30 cellular contexts compared by ENCODE assay signal in the genomic region with DNA sequence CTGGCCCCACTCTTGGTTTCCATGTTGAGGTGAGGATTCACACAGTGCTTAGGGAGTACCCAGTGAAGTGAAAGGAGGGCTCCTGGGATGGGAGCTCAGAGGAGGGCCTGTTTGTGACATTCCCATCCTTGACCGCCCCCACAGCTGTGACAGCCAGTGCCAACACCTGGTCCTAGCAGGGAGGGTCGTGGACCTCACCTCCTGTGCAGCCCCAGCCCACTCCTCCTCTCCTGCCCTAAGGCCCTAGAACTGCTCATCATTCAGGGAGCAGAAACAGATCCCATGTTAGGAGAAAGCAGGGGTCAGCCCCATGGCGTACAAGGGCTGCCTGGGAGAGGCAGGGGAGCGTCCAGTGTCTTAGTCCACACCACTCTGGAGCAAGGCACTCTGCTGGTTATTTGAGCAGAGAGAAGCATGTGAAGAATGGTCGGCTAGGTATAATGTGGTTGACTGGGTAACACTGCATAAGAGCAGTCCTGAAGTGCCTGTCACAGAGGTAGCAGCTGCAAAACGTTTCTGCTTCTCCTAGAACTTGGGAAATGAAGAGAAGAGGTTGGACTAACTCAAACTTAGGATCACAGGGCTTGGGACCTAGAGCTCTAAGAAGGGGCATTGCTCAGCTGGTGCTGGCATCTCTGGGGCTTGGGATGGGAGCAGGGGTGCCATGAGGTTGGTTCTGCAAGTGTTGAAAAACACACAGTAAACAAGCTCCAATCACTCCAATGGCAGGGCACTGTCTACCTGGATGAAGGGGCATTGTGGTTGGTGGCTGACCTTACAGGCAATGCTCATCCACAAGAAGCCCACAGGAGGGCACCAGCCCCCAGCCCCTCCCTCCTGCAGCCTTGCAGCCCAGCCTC. TPM values are rescaled to one million over a fixed set of nuclear protein-coding genes. Genes with fewer than 3 reads are reported as not detected.
A peak's percentile ranks its signal among the peaks of the same experiment; 100 is the strongest.
DNase-seq lines count a peak whose midpoint lies in the region; ATAC-seq, FAIRE-seq and TF ChIP-seq lines count a peak whose summit lies in the region.
"Had no signal": no experiment of that assay in that cellular context is flagged by ENCODE, and none has a peak within 500 bp of the region (broad histone marks: within the 10 kb centered on the region; RNA-seq: fewer than 3 reads in every experiment).

No MANE protein-coding gene starts in this region.

- no peaks in the 10 kb centered on the region for H3K9me1 ChIP-seq in K562 (ENCODE audit: control insufficient read depth, insufficient read depth, low read length)

- H3K79me2 ChIP-seq in K562 (ENCODE audit: control insufficient read depth, insufficient read depth, low read length): no peaks in the 10 kb centered on the region

- peak; percentile 73 for ATAC-seq in K562
- no peak for ATAC-seq in naive thymus-derived CD4-positive, alpha-beta T cell
- ATAC-seq: activated T-cell treated with anti-CD3 and anti-CD28 coated beads, Interleukin-2, amount 50 U/mL, for 72 hours; foreskin keratinocyte; PC-3; Right ventricle myocardium inferior had no signal

- H3K4me3 Mint-ChIP-seq in naive thymus-derived CD4-positive, alpha-beta T cell: peak overlapping the region in 8 of 10 donors; percentile 10 to 68 (median 39)
- H3K4me3 Mint-ChIP-seq: activated T-cell treated with anti-CD3 and anti-CD28 coated beads, Interleukin-2, amount 50 U/mL, for 72 hours; HFFc6; type B pancreatic cell had no signal

- H3K36me3 ChIP-seq in K562 (ENCODE audit: control insufficient read depth, insufficient read depth, low read length) (no peaks in the 10 kb centered on the region), thyroid gland (no peaks in the 10 kb centered on the region)
- H3K36me3 ChIP-seq in naive thymus-derived CD4-positive, alpha-beta T cell (ENCODE audit: control insufficient read depth in 2 of 3, insufficient read depth in 3 of 3, low read length in 3 of 3): no peaks in the 10 kb centered on the region
- H3K36me3 ChIP-seq: adrenal gland, lower lobe of right lung had no signal

- H3K4me1 ChIP-seq in K562 (replicated peaks in 1 of 2; ENCODE audit: control insufficient read depth in 2 of 2, insufficient read depth in 2 of 2, low read length in 2 of 2): peaks cover 2 to 14% of the 10 kb centered on the region in 2 experiments; a peak in 4 of 5 replicates
- peaks cover 19 to 31% of the 10 kb centered on the region in 2 donors for H3K4me1 ChIP-seq in naive thymus-derived CD4-positive, alpha-beta T cell (ENCODE audit: control insufficient read depth in 2 of 2, insufficient read depth in 2 of 2, low read length in 2 of 2)
- peaks cover 17 to 80% of the 10 kb centered on the region in 2 donors for H3K4me1 ChIP-seq in thyroid gland
- H3K4me1 ChIP-seq: foreskin keratinocyte, lower lobe of right lung had no signal

- H4K20me1 ChIP-seq in K562 (replicated peaks; ENCODE audit: control insufficient read depth, insufficient read depth, low read length): peaks cover 8% of the 10 kb centered on the region; the same call in 1 of the 2 replicates

- no peak for TF ChIP-seq EP300 in K562 (IDR thresholded peaks at IDR 0.05; ENCODE audit: low read length)

- TF ChIP-seq POLR2A in K562 (conservative IDR thresholded peaks at IDR 0.05) (no peak), thyroid gland (IDR thresholded peaks at IDR 0.05) (no peak)

- CTCF ChIA-PET in K562 (lab: Yijun Ruan, JAX; ENCODE audit: low intra/inter-chr PET ratio): no interaction called here
- CTCF ChIA-PET in naive thymus-derived CD4-positive, alpha-beta T cell (lab: Charles Lee): no interaction called here

- TF ChIP-seq RAD21 in K562 (CRISPR knock-in tag; conservative IDR thresholded peaks at IDR 0.05 in 1 of 2, IDR thresholded peaks at IDR 0.05 in 1 of 2): no peak

- H3K4me1 Mint-ChIP-seq in naive thymus-derived CD4-positive, alpha-beta T cell: peaks cover 7 to 50% (median 37%) of the 10 kb centered on the region in 7 donors

- H3K36me3 Mint-ChIP-seq in naive thymus-derived CD4-positive, alpha-beta T cell: no peaks in the 10 kb centered on the region
- H3K36me3 Mint-ChIP-seq: brain, type B pancreatic cell had no signal

- intact Hi-C loops in K562 (cut with micrococcal nuclease) (loop anchor here (10.0 kb wide), 1 partner anchor 1443 kb away; no protein-coding TSS in a partner anchor), thyroid gland (cut with DNase I) (no loop called here)
- intact Hi-C loops in naive thymus-derived CD4-positive, alpha-beta T cell (cut with micrococcal nuclease): no loop called here

- TF ChIP-seq CTCF in K562 (IDR thresholded peaks at IDR 0.05 in 2 of 3, conservative IDR thresholded peaks at IDR 0.05 in 1 of 3; ENCODE audit: insufficient read depth in 2 of 3, low read depth in 1 of 3, low read length in 3 of 3) (no peak), thyroid gland (IDR thresholded peaks at IDR 0.05) (no peak)

- H3K27me3 ChIP-seq in K562 (ENCODE audit: control insufficient read depth in 2 of 2, insufficient read depth in 2 of 2, low read length in 2 of 2) (peaks cover 3 to 33% of the 10 kb centered on the region in 2 experiments; a peak in 4 of 5 replicates), thyroid gland (no peaks in the 10 kb centered on the region)
- H3K27me3 ChIP-seq in naive thymus-derived CD4-positive, alpha-beta T cell (ENCODE audit: control insufficient read depth in 2 of 2, insufficient read depth in 2 of 2, low read length in 2 of 2): no peaks in the 10 kb centered on the region
- H3K27me3 ChIP-seq: foreskin keratinocyte had no signal

- H3K27me3 Mint-ChIP-seq in naive thymus-derived CD4-positive, alpha-beta T cell: peaks cover 0 to 53% (median 6%) of the 10 kb centered on the region in 5 donors

- in situ Hi-C loops in K562 (cut with MboI): no loop called here

- H3K27ac ChIP-seq in K562 (ENCODE audit: extremely low read depth, low read depth, low read length) (no peak overlapping the region), thyroid gland (peak overlapping the region; percentile 28 to 62 (median 50))
- no peak overlapping the region for H3K27ac ChIP-seq in naive thymus-derived CD4-positive, alpha-beta T cell (ENCODE audit: low read depth, low read length)
- H3K27ac ChIP-seq: adrenal gland, C4-2B, esophagus squamous epithelium, foreskin keratinocyte, lower lobe of right lung had no signal

- H3K9me3 ChIP-seq in K562 (replicated peaks; ENCODE audit: control insufficient read depth, insufficient read depth, low read depth, low read length) (no peaks in the 10 kb centered on the region), thyroid gland (no peaks in the 10 kb centered on the region)
- no peaks in the 10 kb centered on the region for H3K9me3 ChIP-seq in naive thymus-derived CD4-positive, alpha-beta T cell (ENCODE audit: control insufficient read depth in 2 of 3, low read length in 3 of 3)
- H3K9me3 ChIP-seq: adrenal gland, esophagus squamous epithelium, lower lobe of right lung had no signal

- no peak overlapping the region for H3K4me3 ChIP-seq in K562
- no peak overlapping the region for H3K4me3 ChIP-seq in naive thymus-derived CD4-positive, alpha-beta T cell (ENCODE audit: low read length)
- no peak overlapping the region for H3K4me3 ChIP-seq in thyroid gland (replicated peaks in 1 of 3)
- H3K4me3 ChIP-seq: adrenal gland, esophagus squamous epithelium, lower lobe of right lung had no signal

- H3K27ac Mint-ChIP-seq in naive thymus-derived CD4-positive, alpha-beta T cell: peak overlapping the region in 2 of 9 donors; percentile 14 to 34
- H3K27ac Mint-ChIP-seq: activated T-cell treated with anti-CD3 and anti-CD28 coated beads, Interleukin-2, amount 50 U/mL, for 72 hours; HFFc6; type B pancreatic cell had no signal

- no peak overlapping the region for H2AFZ ChIP-seq in K562 (ENCODE audit: low read depth, low read length)

- BruUV-seq in K562 (replicated peaks; lab: Mats Ljungman, UMichigan): no TSS peak

- H3K9me3 Mint-ChIP-seq in naive thymus-derived CD4-positive, alpha-beta T cell: no peaks in the 10 kb centered on the region
- H3K9me3 Mint-ChIP-seq: activated T-cell treated with anti-CD3 and anti-CD28 coated beads, Interleukin-2, amount 50 U/mL, for 72 hours; brain; HFFc6; type B pancreatic cell had no signal

- POLR2A ChIA-PET in K562 (lab: Yijun Ruan, JAX): interaction anchor here (0.7 to 1.5 kb wide), 2 partner anchors 14 to 474 kb away, joined by 3 read pairs; no protein-coding TSS in a partner anchor
- POLR2A ChIA-PET in naive thymus-derived CD4-positive, alpha-beta T cell (lab: Charles Lee): no interaction called here

- DNase-seq in activated CD8-positive, alpha-beta memory T cell treated with anti-CD3 and anti-CD28 coated beads for 24 hours: peak; percentile 54
- DNase-seq in activated CD8-positive, alpha-beta memory T cell treated with anti-CD3 and anti-CD28 coated beads, Interleukin-2, amount 50 U/mL, for 48 hours: no peak
- DNase-seq in K562 (ENCODE audit: extremely low read depth in 1 of 4, low spot score in 3 of 4): peak in 3 of 4 experiments; percentile 37 to 52 (median 39)
- DNase-seq in naive thymus-derived CD4-positive, alpha-beta T cell: no peak
- peak; percentile 63 to 68 for DNase-seq in thyroid gland
- no peak for DNase-seq in occipital lobe (lab: John Stamatoyannopoulos, UW)
- no peak for DNase-seq in hypothalamus (lab: John Stamatoyannopoulos, UW)
- no peak for DNase-seq in SIG-M5 treated with dmso at 0.1 percent for 504 hours (lab: John Stamatoyannopoulos, UW; ENCODE audit: unreplicated experiment)
- DNase-seq: activated naive CD4-positive, alpha-beta T cell; activated T-cell treated with anti-CD3 and anti-CD28 coated beads, Interleukin-2, amount 50 U/mL, for 72 hours; esophagus squamous epithelium; foreskin keratinocyte; GOT3; HFFc6; lower lobe of right lung; NCI-H1048; NCI-H1694 treated with DMSO at 0.1 percent for 48 hours; NCI-H526; NK-92 treated with Interleukin-12 subunit alpha and Interleukin-12 subunit beta, amount 100 ng/mL, for 24 hours; PC-3; stimulated activated CD4-positive, alpha-beta T cell treated with anti-CD3 and anti-CD28 coated beads, Interleukin-4, amount 100 ng/mL, for 4 hours; T-helper 2 cell had no signal

- WGBS in K562 (ENCODE audit: insufficient coverage, low coverage, missing lambda C conversion rate): 3% methylated on average over 6 of the region's 6 CpGs
- WGBS in thyroid gland, 2 donors: 37 to 44% methylated on average over 6 of the region's 6 CpGs

- peak; percentile 71 for FAIRE-seq in K562 (lab: Jason Lieb, UNC)
- FAIRE-seq: D721Med, endometrium, keratinocyte had no signal

- no peak overlapping the region for H3K4me2 ChIP-seq in K562 (ENCODE audit: insufficient read depth, low read length)

- peak overlapping the region in 1 of 2 experiments; percentile 61; a peak in 2 of 4 replicates for H3K9ac ChIP-seq in K562 (ENCODE audit: insufficient read depth in 1 of 2, low read depth in 2 of 2, low read length in 2 of 2)

RNA-seq across cellular contexts. Expression of a gene that starts 55.6 kb away (rescaled TPM):
- 23.5 and 25.5 TPM in 2 replicates for total RNA-seq in K562 (2011; cell fraction: chromatin; rRNA removed; ENCODE audit: low replicate concordance)
- 19.7 and 21.8 TPM in 2 replicates for total RNA-seq in K562 (2011; cell fraction: nucleolus; rRNA removed)
- 26.0 and 35.7 TPM in 2 replicates for total RNA-seq in K562 (2011; cell fraction: nucleoplasm; rRNA removed)
- total RNA-seq in K562 (2014; rRNA removed) (46.1 and 60.8 TPM in 2 replicates), K562 (2014; rRNA removed; fragmentation: Illumina TruSeq; extraction: Trizol) (32.1 and 33.9 TPM in 2 replicates), K562 (2015; rRNA removed; fragmentation: Illumina TruSeq; extraction: Trizol) (39.0 and 40.1 TPM in 2 replicates), K562 (2021) (67.4 and 76.0 TPM in 2 replicates), thyroid gland (100 to 1,000 TPM; 110 to 156 (median 146) TPM), occipital lobe (152 TPM)
- polyA plus RNA-seq in K562 (2011; rRNA removed) (51.6 and 56.9 TPM in 2 replicates), K562 (2014; fragmentation: Illumina TruSeq; extraction: Trizol) (47.8 and 56.3 TPM in 2 replicates), K562 (2014; fragmentation: Nextera tagmentation; extraction: Ambion mirVana) (1 to 10 TPM; 3.3 to 5.4 TPM), K562 (2014; rRNA removed) (59.4 and 64.2 TPM in 2 replicates)
- 89.9 and 202 TPM in 2 replicates for polyA plus RNA-seq in K562 (2011; cell fraction: cytosol; rRNA removed)
- 47.2 and 74.0 TPM in 2 replicates for polyA plus RNA-seq in K562 (2011; cell fraction: nucleus; rRNA removed)
- polyA plus RNA-seq in K562 (2012): 53.3 and 56.9 TPM in 2 replicates
- polyA minus RNA-seq in K562 (2011; rRNA and poly(A)+ RNA removed): 25.2 and 36.1 TPM in 2 replicates
- 38.3 and 40.4 TPM in 2 replicates for polyA minus RNA-seq in K562 (2011; cell fraction: cytosol; rRNA and poly(A)+ RNA removed)
- 12.5 and 15.2 TPM in 2 replicates for polyA minus RNA-seq in K562 (2011; cell fraction: nucleus; rRNA and poly(A)+ RNA removed)
- total RNA-seq in naive thymus-derived CD4-positive, alpha-beta T cell: 10 to 100 TPM; 50.5 to 82.9 (median 66.7) TPM
- polyA plus RNA-seq in naive thymus-derived CD4-positive, alpha-beta T cell: 10 to 100 TPM; 36.3 to 41.3 TPM

Comparison
In these comparisons a context has a peak if more than half of its experiments do, and no peak if none do; other contexts are left out.
1. DNase-seq: peak in activated CD8-positive, alpha-beta memory T cell treated with anti-CD3 and anti-CD28 coated beads for 24 hours (single experiment), K562 (3 of 4) and thyroid gland (2 of 2); none in activated CD8-positive, alpha-beta memory T cell treated with anti-CD3 and anti-CD28 coated beads, Interleukin-2, amount 50 U/mL, for 48 hours (single experiment), naive thymus-derived CD4-positive, alpha-beta T cell (0 of 9), occipital lobe (single experiment), hypothalamus (0 of 51) and SIG-M5 treated with dmso at 0.1 percent for 504 hours (single experiment).
2. H3K27ac ChIP-seq: peak in thyroid gland (3 of 3); none in K562 (single experiment) and naive thymus-derived CD4-positive, alpha-beta T cell (single experiment).